Comparison of ENCODE assay signal across 33 cellular contexts in the genomic region with DNA sequence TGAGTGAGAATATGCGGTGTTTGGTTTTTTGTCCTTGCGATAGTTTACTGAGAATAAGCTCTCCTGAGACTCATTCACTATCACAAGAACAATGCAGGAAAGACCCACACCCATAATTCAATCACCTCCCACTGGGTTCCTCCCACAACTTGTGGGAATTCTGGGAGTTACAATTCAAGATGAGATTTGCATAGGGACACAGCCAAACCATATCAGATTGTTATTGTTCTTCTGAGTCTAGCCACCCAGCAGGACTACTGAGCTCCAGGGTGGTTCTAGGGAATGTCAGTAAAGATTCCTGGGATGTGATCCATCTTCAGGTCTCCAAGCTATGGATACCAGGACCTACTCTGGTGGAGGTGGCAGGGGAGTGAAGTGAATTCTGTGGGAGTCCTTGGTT.
A peak's percentile ranks its signal among the peaks of the same experiment; 100 is the strongest.
DNase-seq lines count a peak whose midpoint lies in the region; ATAC-seq and TF ChIP-seq lines count a peak whose summit lies in the region.
"Had no signal": no experiment of that assay in that cellular context is flagged by ENCODE, and none has a peak within 500 bp of the region (broad histone marks: within the 10 kb centered on the region; RNA-seq: fewer than 3 reads in every experiment).

No MANE protein-coding gene starts in this region.

- H3K9me3 ChIP-seq in SK-N-MC (ENCODE audit: low read depth, low read length) (no peaks in the 10 kb centered on the region; the same call in 1 of the 2 replicates), endodermal cell (ENCODE audit: control insufficient read depth, low read length) (peaks cover 26% of the 10 kb centered on the region)
- H3K9me3 ChIP-seq: A549; BE2C; BLaER1; BLaER1 treated with 17β-estradiol and CSF1 and Interleukin-3, amounts not matched to agents 10 nM and 100 nM; Caco-2 had no signal

- H3K4me3 ChIP-seq in SK-N-MC (no peak overlapping the region), endodermal cell (ENCODE audit: low read length) (peak overlapping the region; percentile 65), mesendoderm (ENCODE audit: low read length) (no peak overlapping the region)
- H3K4me3 ChIP-seq: A549; BLaER1; BLaER1 treated with 17β-estradiol and CSF1 and Interleukin-3, amounts not matched to agents 10 nM and 100 nM had no signal

- H2AK5ac ChIP-seq in mesendoderm (ENCODE audit: low read length), result peak overlapping the region; percentile 65

- peak overlapping the region; percentile 90; the same call in 1 of the 2 replicates for H3K27ac ChIP-seq in SK-N-MC
- no peak overlapping the region for H3K27ac ChIP-seq in endodermal cell (ENCODE audit: low read depth, low read length)
- H3K27ac ChIP-seq in mesendoderm (ENCODE audit: low read depth, low read length), result peak overlapping the region; percentile 91
- H3K27ac ChIP-seq: 22Rv1; A549; BLaER1; BLaER1 treated with 17β-estradiol and CSF1 and Interleukin-3, amounts not matched to agents 10 nM and 100 nM; C4-2B had no signal

- no peaks in the 10 kb centered on the region for H3K27me3 ChIP-seq in endodermal cell (ENCODE audit: control insufficient read depth, insufficient read depth, low read length, poor library complexity, severe bottlenecking)
- H3K27me3 ChIP-seq in mesendoderm (ENCODE audit: insufficient read depth, low read length, poor library complexity), result no peaks in the 10 kb centered on the region
- H3K27me3 ChIP-seq: BE2C; BLaER1; BLaER1 treated with 17β-estradiol and CSF1 and Interleukin-3, amounts not matched to agents 10 nM and 100 nM had no signal

- no peak overlapping the region for H3K56ac ChIP-seq in mesendoderm (ENCODE audit: low read length)

- peak overlapping the region; percentile 3 for H3K27ac Mint-ChIP-seq in endodermal cell
- H3K27ac Mint-ChIP-seq in activated CD4-positive, alpha-beta T cell treated with anti-CD3 and anti-CD28 coated beads, Interleukin-2, amount 10 ng/mL, durations not matched to agents 7 days and 5 days, result no peak overlapping the region
- H3K27ac Mint-ChIP-seq: B cell; CD14-positive monocyte; CD4-positive, alpha-beta memory T cell; CD4-positive, alpha-beta T cell; CD4-positive, CD25-positive, alpha-beta regulatory T cell; CD8-positive, alpha-beta memory T cell; CD8-positive, alpha-beta T cell had no signal

- no peak overlapping the region for H3K4me3 Mint-ChIP-seq in endodermal cell
- no peak overlapping the region for H3K4me3 Mint-ChIP-seq in activated CD4-positive, alpha-beta T cell treated with anti-CD3 and anti-CD28 coated beads, Interleukin-2, amount 10 ng/mL, durations not matched to agents 7 days and 5 days
- H3K4me3 Mint-ChIP-seq: B cell; CD14-positive monocyte; CD4-positive, alpha-beta memory T cell; CD4-positive, alpha-beta T cell; CD4-positive, CD25-positive, alpha-beta regulatory T cell; CD8-positive, alpha-beta memory T cell; CD8-positive, alpha-beta T cell had no signal

- CTCF ChIA-PET in activated CD4-positive, alpha-beta T cell treated with anti-CD3 and anti-CD28 coated beads, Interleukin-2, amount 10 ng/mL, durations not matched to agents 7 days and 5 days (lab: Charles Lee), result no interaction called here

- POLR2A ChIA-PET in activated CD4-positive, alpha-beta T cell treated with anti-CD3 and anti-CD28 coated beads, Interleukin-2, amount 10 ng/mL, durations not matched to agents 7 days and 5 days (lab: Charles Lee), result no interaction called here

- H3K4ac ChIP-seq in mesendoderm (ENCODE audit: low read depth, low read length), result no peak overlapping the region

- H2BK120ac ChIP-seq in mesendoderm (ENCODE audit: low read depth, low read length), result no peak overlapping the region

- no peak for DNase-seq in SK-N-MC (ENCODE audit: low read depth, low spot score)
- DNase-seq in endodermal cell, result peak; percentile 56
- peak; percentile 71 for DNase-seq in mesendoderm
- DNase-seq in retina, result no peak
- DNase-seq in activated CD4-positive, alpha-beta T cell treated with anti-CD3 and anti-CD28 coated beads, Interleukin-2, amount 10 ng/mL, durations not matched to agents 7 days and 5 days, result no peak
- DNase-seq: 8988T; ACHN; AML-193; C1 segment of cervical spinal cord; Caco-2; Calu3; CD4-positive, alpha-beta memory T cell; CD4-positive, alpha-beta T cell; CD4-positive, CD25-positive, alpha-beta regulatory T cell; CD8-positive, alpha-beta memory T cell; CD8-positive, alpha-beta T cell; COR-L47; DMS 273 treated with DMSO at 0.1 percent for 48 hours; DMS153; DMS53; DMS79; DMS79 treated with DMSO at 0.1 percent for 48 hours; DND-41; EL had no signal

- no peaks in the 10 kb centered on the region for H3K27me3 Mint-ChIP-seq in endodermal cell (ENCODE audit: insufficient read depth)
- no peaks in the 10 kb centered on the region for H3K27me3 Mint-ChIP-seq in activated CD4-positive, alpha-beta T cell treated with anti-CD3 and anti-CD28 coated beads, Interleukin-2, amount 10 ng/mL, durations not matched to agents 7 days and 5 days
- H3K27me3 Mint-ChIP-seq: B cell; CD4-positive, alpha-beta memory T cell; CD4-positive, alpha-beta T cell; CD4-positive, CD25-positive, alpha-beta regulatory T cell; CD8-positive, alpha-beta memory T cell had no signal

- H3K4me2 ChIP-seq in mesendoderm (ENCODE audit: low read length), result no peak overlapping the region
- H3K4me2 ChIP-seq: A549; BLaER1; BLaER1 treated with 17β-estradiol and CSF1 and Interleukin-3, amounts not matched to agents 10 nM and 100 nM had no signal

- H3K79me2 ChIP-seq in mesendoderm (ENCODE audit: control insufficient read depth, insufficient read depth, low read length), result no peaks in the 10 kb centered on the region

- peak overlapping the region; percentile 85 for H2BK5ac ChIP-seq in mesendoderm (ENCODE audit: low read length)

- H3K4me1 ChIP-seq in endodermal cell (ENCODE audit: control insufficient read depth, insufficient read depth, low read length), result no peaks in the 10 kb centered on the region
- H3K4me1 ChIP-seq in mesendoderm (ENCODE audit: control insufficient read depth, low read depth, low read length), result peaks cover 2% of the 10 kb centered on the region
- H3K4me1 ChIP-seq: A549; BE2C; BLaER1; BLaER1 treated with 17β-estradiol and CSF1 and Interleukin-3, amounts not matched to agents 10 nM and 100 nM; Caco-2 had no signal

- H3K79me1 ChIP-seq in mesendoderm (ENCODE audit: low read length), result no peaks in the 10 kb centered on the region

- H4K5ac ChIP-seq in mesendoderm (ENCODE audit: low read length), result peak overlapping the region; percentile 82

- H3K9me3 Mint-ChIP-seq in endodermal cell, result peaks cover 45% of the 10 kb centered on the region
- H3K9me3 Mint-ChIP-seq in activated CD4-positive, alpha-beta T cell treated with anti-CD3 and anti-CD28 coated beads, Interleukin-2, amount 10 ng/mL, durations not matched to agents 7 days and 5 days, result peaks cover 8% of the 10 kb centered on the region

- ATAC-seq in HG03139 (IDR thresholded peaks at IDR 0.05; ENCODE audit: unreplicated experiment), result no peak
- ATAC-seq: A549; CD8-positive, alpha-beta T cell had no signal

- H3K36me3 Mint-ChIP-seq in endodermal cell (ENCODE audit: low read depth), result peaks cover 5% of the 10 kb centered on the region
- H3K36me3 Mint-ChIP-seq in activated CD4-positive, alpha-beta T cell treated with anti-CD3 and anti-CD28 coated beads, Interleukin-2, amount 10 ng/mL, durations not matched to agents 7 days and 5 days (ENCODE audit: low read depth), result no peaks in the 10 kb centered on the region
- H3K36me3 Mint-ChIP-seq: CD14-positive monocyte; CD4-positive, alpha-beta memory T cell; CD4-positive, CD25-positive, alpha-beta regulatory T cell; CD8-positive, alpha-beta memory T cell; CD8-positive, alpha-beta T cell had no signal

- H3K23ac ChIP-seq in mesendoderm (ENCODE audit: low read length), result no peak overlapping the region

- H3K9ac ChIP-seq in SK-N-MC (ENCODE audit: insufficient read length) (no peak overlapping the region), endodermal cell (ENCODE audit: extremely low read depth, low read length, poor library complexity, severe bottlenecking) (peak overlapping the region; percentile 48), mesendoderm (ENCODE audit: low read length) (no peak overlapping the region)
- H3K9ac ChIP-seq: BLaER1; BLaER1 treated with 17β-estradiol and CSF1 and Interleukin-3, amounts not matched to agents 10 nM and 100 nM had no signal

- H4K8ac ChIP-seq in mesendoderm (ENCODE audit: low read depth, low read length), result no peak overlapping the region

- peak overlapping the region; percentile 16 for H3K18ac ChIP-seq in mesendoderm (ENCODE audit: low read length)

- H3K36me3 ChIP-seq in SK-N-MC (ENCODE audit: insufficient read depth, low read length), result no peaks in the 10 kb centered on the region
- H3K36me3 ChIP-seq in endodermal cell (ENCODE audit: control insufficient read depth, insufficient read depth, low read length), result no peaks in the 10 kb centered on the region
- no peaks in the 10 kb centered on the region for H3K36me3 ChIP-seq in mesendoderm (ENCODE audit: control insufficient read depth, insufficient read depth, low read length)
- H3K36me3 ChIP-seq: BE2C; BLaER1; BLaER1 treated with 17β-estradiol and CSF1 and Interleukin-3, amounts not matched to agents 10 nM and 100 nM had no signal

- no peak for TF ChIP-seq CTCF in endodermal cell (conservative IDR thresholded peaks at IDR 0.05)

- H2BK15ac ChIP-seq in mesendoderm (replicated peaks; ENCODE audit: low read depth), result no peak overlapping the region

- 75% methylated on average over 1 of the region's 2 CpGs; no CpG with 5 or more reads in 1 of the 2 experiments for WGBS in endodermal cell (ENCODE audit: insufficient coverage in 1 of 2, insufficient read length in 1 of 2), 2 experiments
- no CpG with 5 or more reads among the region's 2 CpGs for WGBS in mesendoderm (ENCODE audit: extremely low coverage, insufficient coverage, low lambda C conversion rate)

- H3K4me1 Mint-ChIP-seq in endodermal cell, result peaks cover 16% of the 10 kb centered on the region
- H3K4me1 Mint-ChIP-seq in activated CD4-positive, alpha-beta T cell treated with anti-CD3 and anti-CD28 coated beads, Interleukin-2, amount 10 ng/mL, durations not matched to agents 7 days and 5 days, result no peaks in the 10 kb centered on the region
- H3K4me1 Mint-ChIP-seq: B cell; CD14-positive monocyte; CD4-positive, alpha-beta memory T cell; CD4-positive, CD25-positive, alpha-beta regulatory T cell; CD8-positive, alpha-beta memory T cell had no signal

Comparison
In these comparisons a context has a peak if more than half of its experiments do, and no peak if none do; other contexts are left out.
1. DNase-seq: peak in endodermal cell (single experiment) and mesendoderm (single experiment); none in SK-N-MC (single experiment), retina (single experiment) and activated CD4-positive, alpha-beta T cell treated with anti-CD3 and anti-CD28 coated beads, Interleukin-2, amount 10 ng/mL, durations not matched to agents 7 days and 5 days (single experiment).